ENCODE assay signal across 1 cellular context in the genomic region with DNA sequence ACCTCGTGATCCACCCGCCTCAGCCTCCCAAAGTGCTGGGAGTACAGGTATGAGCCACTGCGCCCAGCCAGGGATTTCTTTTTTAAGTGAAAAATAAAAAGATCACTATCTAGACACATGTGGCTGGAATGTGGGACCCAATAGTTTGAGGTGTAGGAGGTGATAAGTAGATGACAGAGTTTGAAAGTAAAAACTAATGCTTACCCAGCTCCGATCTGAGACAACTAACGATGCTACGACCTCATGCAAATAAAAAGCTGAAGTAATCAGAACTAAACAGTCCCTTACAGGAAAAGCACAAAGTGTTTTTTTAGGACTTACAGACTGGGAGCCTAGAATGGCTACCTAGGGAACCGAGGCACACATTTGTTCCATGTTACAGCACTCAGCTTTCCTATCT.
TF ChIP-seq lines count a peak whose summit lies in the region.

No MANE protein-coding gene starts in this region.

TF ChIP-seq in WTC11, 78 proteins besides CTCF, POLR2A, EP300 and RAD21 (continued from another document):
- TF ChIP-seq, protein P1, sequence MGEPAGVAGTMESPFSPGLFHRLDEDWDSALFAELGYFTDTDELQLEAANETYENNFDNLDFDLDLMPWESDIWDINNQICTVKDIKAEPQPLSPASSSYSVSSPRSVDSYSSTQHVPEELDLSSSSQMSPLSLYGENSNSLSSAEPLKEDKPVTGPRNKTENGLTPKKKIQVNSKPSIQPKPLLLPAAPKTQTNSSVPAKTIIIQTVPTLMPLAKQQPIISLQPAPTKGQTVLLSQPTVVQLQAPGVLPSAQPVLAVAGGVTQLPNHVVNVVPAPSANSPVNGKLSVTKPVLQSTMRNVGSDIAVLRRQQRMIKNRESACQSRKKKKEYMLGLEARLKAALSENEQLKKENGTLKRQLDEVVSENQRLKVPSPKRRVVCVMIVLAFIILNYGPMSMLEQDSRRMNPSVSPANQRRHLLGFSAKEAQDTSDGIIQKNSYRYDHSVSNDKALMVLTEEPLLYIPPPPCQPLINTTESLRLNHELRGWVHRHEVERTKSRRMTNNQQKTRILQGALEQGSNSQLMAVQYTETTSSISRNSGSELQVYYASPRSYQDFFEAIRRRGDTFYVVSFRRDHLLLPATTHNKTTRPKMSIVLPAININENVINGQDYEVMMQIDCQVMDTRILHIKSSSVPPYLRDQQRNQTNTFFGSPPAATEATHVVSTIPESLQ (CRISPR knock-in tag; IDR thresholded peaks at IDR 0.05) = no peak
- TF ChIP-seq ZNF219 (CRISPR knock-in tag; IDR thresholded peaks at IDR 0.05; ENCODE audit: borderline replicate concordance) = no peak
- TF ChIP-seq, protein P2, sequence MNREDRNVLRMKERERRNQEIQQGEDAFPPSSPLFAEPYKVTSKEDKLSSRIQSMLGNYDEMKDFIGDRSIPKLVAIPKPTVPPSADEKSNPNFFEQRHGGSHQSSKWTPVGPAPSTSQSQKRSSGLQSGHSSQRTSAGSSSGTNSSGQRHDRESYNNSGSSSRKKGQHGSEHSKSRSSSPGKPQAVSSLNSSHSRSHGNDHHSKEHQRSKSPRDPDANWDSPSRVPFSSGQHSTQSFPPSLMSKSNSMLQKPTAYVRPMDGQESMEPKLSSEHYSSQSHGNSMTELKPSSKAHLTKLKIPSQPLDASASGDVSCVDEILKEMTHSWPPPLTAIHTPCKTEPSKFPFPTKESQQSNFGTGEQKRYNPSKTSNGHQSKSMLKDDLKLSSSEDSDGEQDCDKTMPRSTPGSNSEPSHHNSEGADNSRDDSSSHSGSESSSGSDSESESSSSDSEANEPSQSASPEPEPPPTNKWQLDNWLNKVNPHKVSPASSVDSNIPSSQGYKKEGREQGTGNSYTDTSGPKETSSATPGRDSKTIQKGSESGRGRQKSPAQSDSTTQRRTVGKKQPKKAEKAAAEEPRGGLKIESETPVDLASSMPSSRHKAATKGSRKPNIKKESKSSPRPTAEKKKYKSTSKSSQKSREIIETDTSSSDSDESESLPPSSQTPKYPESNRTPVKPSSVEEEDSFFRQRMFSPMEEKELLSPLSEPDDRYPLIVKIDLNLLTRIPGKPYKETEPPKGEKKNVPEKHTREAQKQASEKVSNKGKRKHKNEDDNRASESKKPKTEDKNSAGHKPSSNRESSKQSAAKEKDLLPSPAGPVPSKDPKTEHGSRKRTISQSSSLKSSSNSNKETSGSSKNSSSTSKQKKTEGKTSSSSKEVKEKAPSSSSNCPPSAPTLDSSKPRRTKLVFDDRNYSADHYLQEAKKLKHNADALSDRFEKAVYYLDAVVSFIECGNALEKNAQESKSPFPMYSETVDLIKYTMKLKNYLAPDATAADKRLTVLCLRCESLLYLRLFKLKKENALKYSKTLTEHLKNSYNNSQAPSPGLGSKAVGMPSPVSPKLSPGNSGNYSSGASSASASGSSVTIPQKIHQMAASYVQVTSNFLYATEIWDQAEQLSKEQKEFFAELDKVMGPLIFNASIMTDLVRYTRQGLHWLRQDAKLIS (CRISPR knock-in tag; IDR thresholded peaks at IDR 0.05; ENCODE audit: borderline replicate concordance) = no peak
- TF ChIP-seq, protein P3, sequence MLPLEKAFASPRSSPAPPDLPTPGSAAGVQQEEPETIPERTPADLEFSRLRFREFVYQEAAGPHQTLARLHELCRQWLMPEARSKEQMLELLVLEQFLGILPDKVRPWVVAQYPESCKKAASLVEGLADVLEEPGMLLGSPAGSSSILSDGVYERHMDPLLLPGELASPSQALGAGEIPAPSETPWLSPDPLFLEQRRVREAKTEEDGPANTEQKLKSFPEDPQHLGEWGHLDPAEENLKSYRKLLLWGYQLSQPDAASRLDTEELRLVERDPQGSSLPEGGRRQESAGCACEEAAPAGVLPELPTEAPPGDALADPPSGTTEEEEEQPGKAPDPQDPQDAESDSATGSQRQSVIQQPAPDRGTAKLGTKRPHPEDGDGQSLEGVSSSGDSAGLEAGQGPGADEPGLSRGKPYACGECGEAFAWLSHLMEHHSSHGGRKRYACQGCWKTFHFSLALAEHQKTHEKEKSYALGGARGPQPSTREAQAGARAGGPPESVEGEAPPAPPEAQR (CRISPR knock-in tag; IDR thresholded peaks at IDR 0.05) = no peak
- TF ChIP-seq, protein P4, sequence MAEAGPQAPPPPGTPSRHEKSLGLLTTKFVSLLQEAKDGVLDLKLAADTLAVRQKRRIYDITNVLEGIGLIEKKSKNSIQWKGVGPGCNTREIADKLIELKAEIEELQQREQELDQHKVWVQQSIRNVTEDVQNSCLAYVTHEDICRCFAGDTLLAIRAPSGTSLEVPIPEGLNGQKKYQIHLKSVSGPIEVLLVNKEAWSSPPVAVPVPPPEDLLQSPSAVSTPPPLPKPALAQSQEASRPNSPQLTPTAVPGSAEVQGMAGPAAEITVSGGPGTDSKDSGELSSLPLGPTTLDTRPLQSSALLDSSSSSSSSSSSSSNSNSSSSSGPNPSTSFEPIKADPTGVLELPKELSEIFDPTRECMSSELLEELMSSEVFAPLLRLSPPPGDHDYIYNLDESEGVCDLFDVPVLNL (CRISPR knock-in tag; IDR thresholded peaks at IDR 0.05; ENCODE audit: borderline replicate concordance, low read depth) = no peak
- TF ChIP-seq ZNF317 (CRISPR knock-in tag; IDR thresholded peaks at IDR 0.05; ENCODE audit: borderline replicate concordance, low read depth) = no peak
- TF ChIP-seq, protein P5, sequence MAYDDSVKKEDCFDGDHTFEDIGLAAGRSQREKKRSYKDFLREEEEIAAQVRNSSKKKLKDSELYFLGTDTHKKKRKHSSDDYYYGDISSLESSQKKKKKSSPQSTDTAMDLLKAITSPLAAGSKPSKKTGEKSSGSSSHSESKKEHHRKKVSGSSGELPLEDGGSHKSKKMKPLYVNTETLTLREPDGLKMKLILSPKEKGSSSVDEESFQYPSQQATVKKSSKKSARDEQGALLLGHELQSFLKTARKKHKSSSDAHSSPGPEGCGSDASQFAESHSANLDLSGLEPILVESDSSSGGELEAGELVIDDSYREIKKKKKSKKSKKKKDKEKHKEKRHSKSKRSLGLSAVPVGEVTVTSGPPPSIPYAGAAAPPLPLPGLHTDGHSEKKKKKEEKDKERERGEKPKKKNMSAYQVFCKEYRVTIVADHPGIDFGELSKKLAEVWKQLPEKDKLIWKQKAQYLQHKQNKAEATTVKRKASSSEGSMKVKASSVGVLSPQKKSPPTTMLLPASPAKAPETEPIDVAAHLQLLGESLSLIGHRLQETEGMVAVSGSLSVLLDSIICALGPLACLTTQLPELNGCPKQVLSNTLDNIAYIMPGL (CRISPR knock-in tag; IDR thresholded peaks at IDR 0.05) = no peak
- TF ChIP-seq CBFB (CRISPR knock-in tag; IDR thresholded peaks at IDR 0.05; ENCODE audit: low read depth) = no peak
- TF ChIP-seq ZNF263 (CRISPR knock-in tag; IDR thresholded peaks at IDR 0.05; ENCODE audit: low read depth) = no peak
